Comparison of ENCODE assay signal across 16 cellular contexts in genomic region chr20:23083553-23084220, GRCh38. TPM values are rescaled to one million over a fixed set of nuclear protein-coding genes. Genes with fewer than 3 reads are reported as not detected.
A peak's percentile ranks its signal among the peaks of the same experiment; 100 is the strongest.
DNase-seq lines count a peak whose midpoint lies in the region; ATAC-seq and TF ChIP-seq lines count a peak whose summit lies in the region.
"Had no signal": no experiment of that assay in that cellular context is flagged by ENCODE, and none has a peak within 500 bp of the region (broad histone marks: within the 10 kb centered on the region; RNA-seq: fewer than 3 reads in every experiment).

No MANE protein-coding gene starts in this region.

- no peak overlapping the region for H3K4me2 ChIP-seq in hepatocyte

- H2AFZ ChIP-seq in hepatocyte = no peak overlapping the region

- TF ChIP-seq CTCF in left ventricle myocardium inferior (IDR thresholded peaks at IDR 0.05; ENCODE audit: borderline replicate concordance) (no peak), endothelial cell (IDR thresholded peaks at IDR 0.05; ENCODE audit: unreplicated experiment) (no peak), ovary (IDR thresholded peaks at IDR 0.05) (no peak), hepatocyte (IDR thresholded peaks at IDR 0.05; ENCODE audit: poor library complexity) (no peak)

- peaks cover 10% of the 10 kb centered on the region for H3K36me3 Mint-ChIP-seq in endothelial cell (ENCODE audit: low read depth, unreplicated experiment)

- H3K27me3 ChIP-seq in left ventricle myocardium inferior (ENCODE audit: low read depth) (peaks cover 13% of the 10 kb centered on the region), ovary (no peaks in the 10 kb centered on the region), hepatocyte (no peaks in the 10 kb centered on the region)

- ATAC-seq in left cardiac atrium = no peak
- ATAC-seq in HG03108 (IDR thresholded peaks at IDR 0.05; ENCODE audit: unreplicated experiment) = no peak

- peak overlapping the region; percentile 97 for H3K27ac Mint-ChIP-seq in endothelial cell (ENCODE audit: unreplicated experiment)
- H3K27ac Mint-ChIP-seq: activated naive CD4-positive, alpha-beta T cell treated with anti-CD3 and anti-CD28 coated beads for 36 hours; nephron progenitor cell had no signal

- DNase-seq in left ventricle myocardium inferior (no peak), left cardiac atrium (no peak), endothelial cell (ENCODE audit: low spot score) (no peak), ovary (no peak), superior temporal gyrus (ENCODE audit: extremely low spot score) (no peak), hepatocyte (ENCODE audit: low spot score) (no peak)
- DNase-seq: activated CD8-positive, alpha-beta memory T cell treated with anti-CD3 and anti-CD28 coated beads for 24 hours; activated naive CD4-positive, alpha-beta T cell treated with anti-CD3 and anti-CD28 coated beads for 36 hours; IMR-90; NCI-H187 treated with DMSO at 0.1 percent for 48 hours; NCI-H526 treated with DMSO at 0.1 percent for 48 hours; nephron progenitor cell; RPMI8226 had no signal

- H3K9me3 Mint-ChIP-seq in endothelial cell (ENCODE audit: unreplicated experiment) = no peaks in the 10 kb centered on the region
- H3K9me3 Mint-ChIP-seq: activated naive CD4-positive, alpha-beta T cell treated with anti-CD3 and anti-CD28 coated beads for 36 hours; nephron progenitor cell had no signal

- no peaks in the 10 kb centered on the region for H3K9me2 ChIP-seq in hepatocyte (replicated peaks; ENCODE audit: insufficient read depth)

- no peak for TF ChIP-seq EP300 in ovary (IDR thresholded peaks at IDR 0.05)

- H3K4me1 Mint-ChIP-seq in endothelial cell (ENCODE audit: unreplicated experiment) = peaks cover 65% of the 10 kb centered on the region

- H3K27me3 Mint-ChIP-seq in endothelial cell (ENCODE audit: unreplicated experiment) = peaks cover 7% of the 10 kb centered on the region

- 83 to 88% (median 85%) methylated on average over 15 of the region's 15 CpGs for WGBS in ovary, 3 donors
- 79% methylated on average over 15 of the region's 15 CpGs for WGBS in urinary bladder
- WGBS in hepatocyte (ENCODE audit: low lambda C conversion rate, missing lambda C conversion rate) = 87% methylated on average over 14 of the region's 15 CpGs

- H3K9me3 ChIP-seq in left ventricle myocardium inferior (replicated peaks) = no peaks in the 10 kb centered on the region
- H3K9me3 ChIP-seq in ovary = no peaks in the 10 kb centered on the region
- no peaks in the 10 kb centered on the region for H3K9me3 ChIP-seq in hepatocyte (ENCODE audit: low read depth)

- H3K4me1 ChIP-seq in left ventricle myocardium inferior (peaks cover 73% of the 10 kb centered on the region), ovary (ENCODE audit: insufficient read depth) (peaks cover 7% of the 10 kb centered on the region), urinary bladder (ENCODE audit: insufficient read depth) (no peaks in the 10 kb centered on the region), hepatocyte (ENCODE audit: insufficient read depth) (no peaks in the 10 kb centered on the region)

- H3K36me3 ChIP-seq in left ventricle myocardium inferior (no peaks in the 10 kb centered on the region), ovary (no peaks in the 10 kb centered on the region), urinary bladder (ENCODE audit: insufficient read depth) (no peaks in the 10 kb centered on the region), hepatocyte (replicated peaks; ENCODE audit: insufficient read depth, low read depth) (no peaks in the 10 kb centered on the region)

- TF ChIP-seq POLR2A in ovary (IDR thresholded peaks at IDR 0.05) = no peak

- H4K20me1 ChIP-seq in hepatocyte (ENCODE audit: insufficient read depth, poor library complexity, severe bottlenecking) = no peaks in the 10 kb centered on the region

- intact Hi-C loops in left ventricle myocardium inferior (cut with micrococcal nuclease) (no loop called here), left cardiac atrium (cut with DNase I) (no loop called here), ovary (cut with DNase I) (no loop called here)

- no peaks in the 10 kb centered on the region for H3K79me2 ChIP-seq in hepatocyte

- peak overlapping the region; percentile 66 for H3K4me3 ChIP-seq in left ventricle myocardium inferior
- H3K4me3 ChIP-seq in ovary = peak overlapping the region; percentile 18
- H3K4me3 ChIP-seq in urinary bladder (ENCODE audit: low read depth, low read length) = peak overlapping the region; percentile 15
- H3K4me3 ChIP-seq in hepatocyte = no peak overlapping the region

- peak overlapping the region; percentile 97 for H3K27ac ChIP-seq in left ventricle myocardium inferior (replicated peaks)
- H3K27ac ChIP-seq in ovary = no peak overlapping the region
- no peak overlapping the region for H3K27ac ChIP-seq in urinary bladder (ENCODE audit: low read depth)
- no peak overlapping the region for H3K27ac ChIP-seq in hepatocyte

- H3K4me3 Mint-ChIP-seq in endothelial cell (ENCODE audit: unreplicated experiment) = peak overlapping the region; percentile 70
- H3K4me3 Mint-ChIP-seq: activated naive CD4-positive, alpha-beta T cell treated with anti-CD3 and anti-CD28 coated beads for 36 hours; nephron progenitor cell had no signal

RNA-seq across cellular contexts. Expression of gene CD93, which starts 2.4 kb away (rescaled TPM):
- total RNA-seq in left ventricle myocardium inferior (35.7 TPM), left cardiac atrium (100 to 1,000 TPM in 1 of 2 donors, 10 to 100 TPM in 1; 46.3 to 102 TPM), endothelial cell (ENCODE audit: unreplicated experiment) (139 TPM), ovary (10 to 100 TPM in 5 of 7 donors, 1 to 10 TPM in 2; 7.0 to 30.8 (median 18.3) TPM), urinary bladder (72.8 TPM), hepatocyte (2.1 and 4.1 TPM in 2 replicates)
- polyA plus RNA-seq in ovary (10 to 100 TPM in 1 of 2 donors, 1 to 10 TPM in 1; 10.0 to 42.1 TPM), urinary bladder (52.6 TPM), hepatocyte (0.07 and 0.17 TPM in 2 replicates)

RNA-seq across cellular contexts. Expression of gene THBD, which starts 34.2 kb away (rescaled TPM):
- total RNA-seq in left ventricle myocardium inferior (13.8 TPM), left cardiac atrium (10 to 100 TPM; 20.6 to 50.5 TPM), endothelial cell (ENCODE audit: unreplicated experiment) (90.4 TPM), ovary (10 to 100 TPM in 3 of 7 donors, 1 to 10 TPM in 4; 2.5 to 29.3 (median 9.7) TPM), urinary bladder (11.1 TPM), hepatocyte (30.8 and 50.1 TPM in 2 replicates)
- polyA plus RNA-seq in ovary (10 to 100 TPM in 1 of 2 donors, 1 to 10 TPM in 1; 7.3 to 24.0 TPM), urinary bladder (55.0 TPM), hepatocyte (79.6 and 88.1 TPM in 2 replicates)
- total RNA-seq: activated naive CD4-positive, alpha-beta T cell treated with anti-CD3 and anti-CD28 coated beads for 36 hours; IMR-90 had no signal

RNA-seq across cellular contexts. Expression of gene SSTR4, which starts 48.6 kb away (rescaled TPM):
- total RNA-seq in left ventricle myocardium inferior = not detected
- total RNA-seq in left cardiac atrium = not detected
- total RNA-seq in endothelial cell (ENCODE audit: unreplicated experiment) = not detected
- under 1 TPM in 2 of 7 donors, not detected in 5; 0.15 to 0.69 TPM for total RNA-seq in ovary
- not detected for polyA plus RNA-seq in ovary
- not detected for total RNA-seq in urinary bladder
- 0.06 TPM for polyA plus RNA-seq in urinary bladder
- 0.24 and 0.53 TPM in 2 replicates for total RNA-seq in hepatocyte
- 0.60 TPM in 1 of 2 replicates, not detected in the other for polyA plus RNA-seq in hepatocyte
- total RNA-seq: activated naive CD4-positive, alpha-beta T cell treated with anti-CD3 and anti-CD28 coated beads for 36 hours; chondrocyte; IMR-90 had no signal
- polyA plus RNA-seq: IMR-90 had no signal
